Comparison of ENCODE assay signal across 8 cellular contexts in genomic region chr1:42176902-42177519, GRCh38. TPM values are rescaled to one million over a fixed set of nuclear protein-coding genes. Genes with fewer than 3 reads are reported as not detected.
DNase-seq lines count a peak whose midpoint lies in the region; ATAC-seq and TF ChIP-seq lines count a peak whose summit lies in the region.

No MANE protein-coding gene starts in this region.

- ATAC-seq in left lung (peak; percentile 68), HG03432 (IDR thresholded peaks at IDR 0.05; ENCODE audit: unreplicated experiment) (no peak), GM21576 (IDR thresholded peaks at IDR 0.05; ENCODE audit: unreplicated experiment) (no peak), GM21381 (IDR thresholded peaks at IDR 0.05; ENCODE audit: unreplicated experiment) (no peak)

- no peaks in the 10 kb centered on the region for H3K27me3 ChIP-seq in brain microvascular endothelial cell (replicated peaks)
- H3K27me3 ChIP-seq in left lung: no peaks in the 10 kb centered on the region

- peak; percentile 5 for DNase-seq in NCI-H446 treated with DMSO at 0.1 percent for 48 hours (lab: John Stamatoyannopoulos, UW)
- peak; percentile 29 for DNase-seq in brain microvascular endothelial cell
- no peak for DNase-seq in left lung

- H3K36me3 ChIP-seq in brain microvascular endothelial cell (replicated peaks): peaks cover 2% of the 10 kb centered on the region
- peaks cover 0 to 16% of the 10 kb centered on the region in 2 donors for H3K36me3 ChIP-seq in left lung

- no peaks in the 10 kb centered on the region for H3K9me3 ChIP-seq in left lung

- TF ChIP-seq CTCF in C4-2B (conservative IDR thresholded peaks at IDR 0.05): peak; percentile 97
- TF ChIP-seq CTCF in GM12874 (IDR thresholded peaks at IDR 0.05; ENCODE audit: insufficient read depth, low read depth, low read length): peak; percentile 73
- TF ChIP-seq CTCF in brain microvascular endothelial cell (IDR thresholded peaks at IDR 0.05; ENCODE audit: low read depth, low read length, missing control alignments): peak; percentile 87
- peak; percentile 51 to 62 for TF ChIP-seq CTCF in left lung (IDR thresholded peaks at IDR 0.05)

- peaks cover 30 to 46% of the 10 kb centered on the region in 2 donors for H3K4me1 ChIP-seq in left lung

- H3K4me3 ChIP-seq in brain microvascular endothelial cell (ENCODE audit: low read depth, low read length) (no peak overlapping the region), left lung (no peak overlapping the region)

- in situ Hi-C loops in brain microvascular endothelial cell (cut with HindIII; ENCODE audit: low pct_ligation_motif_present, low sequenced_read_pairs): no loop called here

- intact Hi-C loops in left lung (cut with DNase I): no loop called here

- H3K27ac ChIP-seq in C4-2B (peak overlapping the region; percentile 10; the same call in 1 of the 2 replicates), brain microvascular endothelial cell (no peak overlapping the region), left lung (peak overlapping the region in 1 of 2 donors; percentile 30)

RNA-seq across cellular contexts. Expression of gene GUCA2A, which starts 12.5 kb away (rescaled TPM):
- total RNA-seq in left lung: not detected

RNA-seq across cellular contexts. Expression of gene GUCA2B, which starts 23.8 kb away (rescaled TPM):
- not detected for total RNA-seq in left lung

Comparison
In these comparisons a context has a peak if more than half of its experiments do, and no peak if none do; other contexts are left out.
1. DNase-seq: peak in NCI-H446 treated with DMSO at 0.1 percent for 48 hours (single experiment) and brain microvascular endothelial cell (single experiment); none in left lung (0 of 2).
2. Peak in every context shown above with its lines, with median percentiles within 50 percentile points of each other: CTCF ChIP-seq.